21 cellular contexts compared by ENCODE assay signal in the genomic region with DNA sequence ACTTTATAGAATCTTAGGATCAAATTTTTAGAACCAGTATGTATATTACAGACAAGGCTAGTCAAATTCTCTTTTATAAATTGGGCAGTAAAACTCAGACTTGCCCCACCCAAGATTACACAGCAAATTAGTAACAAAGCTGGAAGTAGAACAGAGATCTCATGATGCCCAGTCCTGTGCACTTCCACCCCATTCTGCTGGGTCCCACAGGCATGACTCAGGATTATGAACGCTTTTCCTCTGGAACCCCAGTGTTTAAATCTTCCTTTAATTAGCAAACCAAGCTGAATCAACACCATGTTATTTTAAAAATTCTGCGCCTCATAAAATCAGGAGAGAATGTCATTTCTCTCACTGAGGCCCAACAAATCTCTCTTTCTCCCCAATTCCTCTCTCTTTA. TPM values are rescaled to one million over a fixed set of nuclear protein-coding genes. Genes with fewer than 3 reads are reported as not detected.
DNase-seq lines count a peak whose midpoint lies in the region; ATAC-seq and TF ChIP-seq lines count a peak whose summit lies in the region.
"Had no signal": no experiment of that assay in that cellular context is flagged by ENCODE, and none has a peak within 500 bp of the region (broad histone marks: within the 10 kb centered on the region; RNA-seq: fewer than 3 reads in every experiment).

No MANE protein-coding gene starts in this region.

- no peak overlapping the region for H3K4me3 ChIP-seq in heart right ventricle
- H3K4me3 ChIP-seq: testis had no signal

- no peaks in the 10 kb centered on the region for H3K36me3 ChIP-seq in heart right ventricle

- 96 to 98% methylated on average over 2 of the region's 2 CpGs for WGBS in heart right ventricle, 2 donors

- no peak overlapping the region for H3K27ac ChIP-seq in heart right ventricle
- H3K27ac ChIP-seq: testis had no signal

- no peaks in the 10 kb centered on the region for H3K9me3 ChIP-seq in heart right ventricle
- H3K9me3 ChIP-seq: testis had no signal

- no peak for TF ChIP-seq CTCF in heart right ventricle (IDR thresholded peaks at IDR 0.05)

- no peak for ATAC-seq in heart right ventricle
- ATAC-seq: activated CD8-positive, alpha-beta T cell treated with anti-CD3 and anti-CD28 coated beads for 36 hours; CD8-positive, alpha-beta T cell; esophagus mucosa had no signal

- DNase-seq in EH (ENCODE audit: low read depth) = peak; percentile 74
- peak; percentile 51 for DNase-seq in M059J (ENCODE audit: low read depth)
- peak; percentile 36 for DNase-seq in fibroblast of gingiva (ENCODE audit: low read depth)
- peak; percentile 30 for DNase-seq in renal cortical epithelial cell (ENCODE audit: low read depth)
- DNase-seq in heart right ventricle = no peak
- DNase-seq in SHP77 treated with DMSO at 0.1 percent for 48 hours (lab: John Stamatoyannopoulos, UW) = no peak
- DNase-seq in NCI-H2029 treated with DMSO at 0.1 percent for 48 hours (lab: John Stamatoyannopoulos, UW) = no peak
- DNase-seq: activated CD4-positive, CD25-positive, alpha-beta regulatory T cell; activated CD8-positive, alpha-beta T cell treated with anti-CD3 and anti-CD28 coated beads for 36 hours; activated T-cell treated with anti-CD3 and anti-CD28 coated beads, Interleukin-2, amount 50 U/mL, for 1 hour; amygdala; CD8-positive, alpha-beta T cell; H9; immature natural killer cell; NCI-H1105 treated with DMSO at 0.1 percent for 48 hours; NCI-H2107; NCI-H524; stimulated activated CD4-positive, alpha-beta T cell treated with anti-CD3 and anti-CD28 coated beads, Interleukin-12 subunit alpha, Interleukin-12 subunit beta, amount 100 ng/mL, for 4 hours; T1000; testis had no signal

- intact Hi-C loops in heart right ventricle (cut with DNase I) = no loop called here

- H3K4me1 ChIP-seq in heart right ventricle = peaks cover 0 to 10% (median 0%) of the 10 kb centered on the region in 9 donors
- H3K4me1 ChIP-seq: testis had no signal

- peaks cover 0 to 11% (median 0%) of the 10 kb centered on the region in 7 donors for H3K27me3 ChIP-seq in heart right ventricle
- H3K27me3 ChIP-seq: testis had no signal

RNA-seq across cellular contexts. Expression of a gene that starts 1.5 kb away (rescaled TPM):
- total RNA-seq in M059J (2014; rRNA removed; shearing (Covaris generic)) = 143 and 152 TPM in 2 replicates
- total RNA-seq in renal cortical epithelial cell (1.5 and 2.4 TPM in 2 replicates), heart right ventricle (under 1 TPM in 2 of 10 donors, not detected in 8; 0.28 to 0.48 TPM)
- under 1 TPM; 0.22 to 0.37 TPM for polyA plus RNA-seq in heart right ventricle
- total RNA-seq: activated CD8-positive, alpha-beta T cell treated with anti-CD3 and anti-CD28 coated beads for 36 hours; CD8-positive, alpha-beta T cell; H9 had no signal
- polyA plus RNA-seq: immature natural killer cell had no signal

Comparison
In these comparisons a context has a peak if more than half of its experiments do, and no peak if none do; other contexts are left out.
1. DNase-seq: peak in EH (single experiment), M059J (single experiment), fibroblast of gingiva (single experiment) and renal cortical epithelial cell (single experiment); none in heart right ventricle (0 of 2), SHP77 treated with DMSO at 0.1 percent for 48 hours (single experiment) and NCI-H2029 treated with DMSO at 0.1 percent for 48 hours (single experiment).
2. RNA of a gene that starts 1.5 kb away (total RNA-seq): 143 to 152 TPM in M059J; 1.5 to 2.4 TPM in renal cortical epithelial cell and 0.28 to 0.48 TPM in heart right ventricle; every median in the first group is over 10 times any median in the second.